ENCODE assay signal across 17 cellular contexts in the genomic region with DNA sequence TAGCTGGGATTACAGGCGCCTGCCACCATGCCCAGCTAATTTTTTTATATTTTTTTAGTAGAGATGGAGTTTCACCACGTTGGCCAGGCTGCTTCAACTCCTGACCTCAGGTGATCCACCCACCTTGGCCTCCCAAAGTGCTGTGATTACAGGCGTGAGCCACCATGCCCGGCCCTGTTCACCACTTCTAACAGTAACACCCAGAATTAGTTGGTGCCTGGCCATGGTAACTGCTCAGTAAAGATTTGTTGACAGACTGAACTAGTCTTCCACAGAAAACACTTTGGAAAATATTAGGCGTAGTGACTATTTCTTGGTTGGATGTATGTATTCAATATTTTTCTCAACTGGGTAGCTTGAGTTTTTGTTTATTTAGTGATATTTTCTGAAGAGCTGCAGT. TPM values are rescaled to one million over a fixed set of nuclear protein-coding genes. Genes with fewer than 3 reads are reported as not detected.
DNase-seq lines count a peak whose midpoint lies in the region; ATAC-seq and TF ChIP-seq lines count a peak whose summit lies in the region.
"Had no signal": no experiment of that assay in that cellular context is flagged by ENCODE, and none has a peak within 500 bp of the region (broad histone marks: within the 10 kb centered on the region; RNA-seq: fewer than 3 reads in every experiment).

No MANE protein-coding gene starts in this region.

- no peak overlapping the region for H3K4me3 Mint-ChIP-seq in activated CD4-positive, alpha-beta T cell treated with anti-CD3 and anti-CD28 coated beads for 36 hours
- no peak overlapping the region for H3K4me3 Mint-ChIP-seq in MCF 10A (ENCODE audit: unreplicated experiment)
- H3K4me3 Mint-ChIP-seq in central memory CD8-positive, alpha-beta T cell: no peak overlapping the region
- H3K4me3 Mint-ChIP-seq in stimulated activated effector memory CD8-positive, alpha-beta T cell treated with anti-CD3 and anti-CD28 coated beads, Interleukin-12 subunit alpha, Interleukin-12 subunit beta, amount 100 ng/mL, for 72 hours: no peak overlapping the region
- H3K4me3 Mint-ChIP-seq: CD14-positive monocyte; CD8-positive, alpha-beta memory T cell had no signal

- no peaks in the 10 kb centered on the region for H3K27me3 Mint-ChIP-seq in activated CD4-positive, alpha-beta T cell treated with anti-CD3 and anti-CD28 coated beads for 36 hours
- no peaks in the 10 kb centered on the region for H3K27me3 Mint-ChIP-seq in MCF 10A (ENCODE audit: insufficient read depth, unreplicated experiment)
- no peaks in the 10 kb centered on the region for H3K27me3 Mint-ChIP-seq in central memory CD8-positive, alpha-beta T cell
- H3K27me3 Mint-ChIP-seq: CD8-positive, alpha-beta memory T cell had no signal

- TF ChIP-seq CTCF in MCF 10A (IDR thresholded peaks at IDR 0.05; ENCODE audit: unreplicated experiment) (no peak), breast epithelium (IDR thresholded peaks at IDR 0.05) (no peak)

- BruUV-seq in MCF 10A (replicated peaks; lab: Mats Ljungman, UMichigan): no TSS peak

- intact Hi-C loops in activated CD4-positive, alpha-beta T cell treated with anti-CD3 and anti-CD28 coated beads for 36 hours (cut with DNase I, micrococcal nuclease): no loop called here
- intact Hi-C loops in MCF 10A (cut with micrococcal nuclease) (no loop called here), breast epithelium (cut with DNase I; ENCODE audit: low total_unique reads) (no loop called here)

- H3K27ac Mint-ChIP-seq in activated CD4-positive, alpha-beta T cell treated with anti-CD3 and anti-CD28 coated beads for 36 hours: peak overlapping the region; percentile 19
- peak overlapping the region; percentile 35 for H3K27ac Mint-ChIP-seq in MCF 10A (ENCODE audit: low read depth, unreplicated experiment)
- peak overlapping the region; percentile 29 for H3K27ac Mint-ChIP-seq in central memory CD8-positive, alpha-beta T cell (ENCODE audit: low read depth)
- H3K27ac Mint-ChIP-seq in stimulated activated effector memory CD8-positive, alpha-beta T cell treated with anti-CD3 and anti-CD28 coated beads, Interleukin-12 subunit alpha, Interleukin-12 subunit beta, amount 100 ng/mL, for 72 hours: peak overlapping the region; percentile 18

- no peak for ATAC-seq in activated CD4-positive, alpha-beta T cell treated with anti-CD3 and anti-CD28 coated beads for 36 hours
- ATAC-seq in central memory CD8-positive, alpha-beta T cell (replicated peaks; ENCODE audit: extremely low read depth, poor library complexity, severe bottlenecking): no peak
- no peak for ATAC-seq in stimulated activated effector memory CD8-positive, alpha-beta T cell treated with anti-CD3 and anti-CD28 coated beads, Interleukin-12 subunit alpha, Interleukin-12 subunit beta, amount 100 ng/mL, for 72 hours
- no peak for ATAC-seq in HG03196 (IDR thresholded peaks at IDR 0.05; ENCODE audit: unreplicated experiment)
- ATAC-seq: HepG2 had no signal

- peaks cover 18% of the 10 kb centered on the region for H3K4me1 Mint-ChIP-seq in activated CD4-positive, alpha-beta T cell treated with anti-CD3 and anti-CD28 coated beads for 36 hours
- no peaks in the 10 kb centered on the region for H3K4me1 Mint-ChIP-seq in MCF 10A (ENCODE audit: insufficient read depth, unreplicated experiment)
- peaks cover 36% of the 10 kb centered on the region for H3K4me1 Mint-ChIP-seq in central memory CD8-positive, alpha-beta T cell
- peaks cover 19% of the 10 kb centered on the region for H3K4me1 Mint-ChIP-seq in stimulated activated effector memory CD8-positive, alpha-beta T cell treated with anti-CD3 and anti-CD28 coated beads, Interleukin-12 subunit alpha, Interleukin-12 subunit beta, amount 100 ng/mL, for 72 hours
- H3K4me1 Mint-ChIP-seq: CD14-positive monocyte had no signal

- H3K27me3 ChIP-seq in breast epithelium: no peaks in the 10 kb centered on the region

- TF ChIP-seq POLR2A in breast epithelium (IDR thresholded peaks at IDR 0.05): no peak

- no peaks in the 10 kb centered on the region for H3K4me1 ChIP-seq in breast epithelium

- H3K36me3 Mint-ChIP-seq in activated CD4-positive, alpha-beta T cell treated with anti-CD3 and anti-CD28 coated beads for 36 hours (ENCODE audit: low read depth): peaks cover 66% of the 10 kb centered on the region
- peaks cover 95% of the 10 kb centered on the region for H3K36me3 Mint-ChIP-seq in MCF 10A (ENCODE audit: insufficient read depth, unreplicated experiment)
- H3K36me3 Mint-ChIP-seq in central memory CD8-positive, alpha-beta T cell (ENCODE audit: insufficient read depth): peaks cover 54% of the 10 kb centered on the region
- peaks cover 100% of the 10 kb centered on the region for H3K36me3 Mint-ChIP-seq in stimulated activated effector memory CD8-positive, alpha-beta T cell treated with anti-CD3 and anti-CD28 coated beads, Interleukin-12 subunit alpha, Interleukin-12 subunit beta, amount 100 ng/mL, for 72 hours

- H3K9me3 ChIP-seq in breast epithelium: no peaks in the 10 kb centered on the region
- H3K9me3 ChIP-seq: Caco-2, HAP-1 had no signal

- DNase-seq in activated CD4-positive, alpha-beta T cell treated with anti-CD3 and anti-CD28 coated beads for 36 hours: peak; percentile 24
- DNase-seq in activated CD4-positive, alpha-beta T cell treated with anti-CD3 and anti-CD28 coated beads, Interleukin-2, amount 50 U/mL, for 4 hours: no peak
- no peak for DNase-seq in MCF 10A (ENCODE audit: unreplicated experiment)
- no peak for DNase-seq in breast epithelium (ENCODE audit: low spot score in 2 of 2)
- DNase-seq in central memory CD8-positive, alpha-beta T cell (ENCODE audit: low spot score in 2 of 2): no peak
- no peak for DNase-seq in stimulated activated effector memory CD8-positive, alpha-beta T cell treated with anti-CD3 and anti-CD28 coated beads, Interleukin-12 subunit alpha, Interleukin-12 subunit beta, amount 100 ng/mL, for 72 hours (ENCODE audit: low spot score in 2 of 2)
- DNase-seq in NCI-H82 (lab: John Stamatoyannopoulos, UW): no peak
- DNase-seq: Caco-2; CD8-positive, alpha-beta memory T cell; DND-41; GDM1; GOT3 had no signal

- POLR2A ChIA-PET in activated CD4-positive, alpha-beta T cell treated with anti-CD3 and anti-CD28 coated beads for 36 hours (lab: Charles Lee): no interaction called here
- POLR2A ChIA-PET in MCF 10A (lab: Yijun Ruan, JAX): interaction anchor here (1.3 kb wide), 1 partner anchor 9 kb away, joined by 8 read pairs; no protein-coding TSS in a partner anchor

- no peak overlapping the region for H3K4me3 ChIP-seq in breast epithelium
- H3K4me3 ChIP-seq: HAP-1 had no signal

- CTCF ChIA-PET in activated CD4-positive, alpha-beta T cell treated with anti-CD3 and anti-CD28 coated beads for 36 hours (lab: Charles Lee): no interaction called here
- CTCF ChIA-PET in MCF 10A (lab: Yijun Ruan, JAX): interaction anchor here (0.7 kb wide), 1 partner anchor 590 kb away, joined by 3 read pairs; no protein-coding TSS in a partner anchor

- H3K27ac ChIP-seq in breast epithelium: no peak overlapping the region
- H3K27ac ChIP-seq: 22Rv1 had no signal

- no peaks in the 10 kb centered on the region for H3K36me3 ChIP-seq in breast epithelium

- H3K9me3 Mint-ChIP-seq in activated CD4-positive, alpha-beta T cell treated with anti-CD3 and anti-CD28 coated beads for 36 hours (ENCODE audit: low read depth): no peaks in the 10 kb centered on the region
- no peaks in the 10 kb centered on the region for H3K9me3 Mint-ChIP-seq in MCF 10A (ENCODE audit: unreplicated experiment)
- no peaks in the 10 kb centered on the region for H3K9me3 Mint-ChIP-seq in central memory CD8-positive, alpha-beta T cell
- H3K9me3 Mint-ChIP-seq in stimulated activated effector memory CD8-positive, alpha-beta T cell treated with anti-CD3 and anti-CD28 coated beads, Interleukin-12 subunit alpha, Interleukin-12 subunit beta, amount 100 ng/mL, for 72 hours: no peaks in the 10 kb centered on the region

RNA-seq across cellular contexts. Expression of a gene that starts 24.0 kb away (rescaled TPM):
- total RNA-seq in activated CD4-positive, alpha-beta T cell treated with anti-CD3 and anti-CD28 coated beads for 36 hours: 10 to 100 TPM; 31.5 to 39.2 TPM
- 35.9 and 37.4 TPM in 2 replicates for total RNA-seq in MCF 10A (2022)
- 10 to 100 TPM; 59.5 to 95.4 (median 65.2) TPM for total RNA-seq in breast epithelium

RNA-seq across cellular contexts. Expression of a gene that starts 47.8 kb away (rescaled TPM):
- total RNA-seq in activated CD4-positive, alpha-beta T cell treated with anti-CD3 and anti-CD28 coated beads for 36 hours: 10 to 100 TPM; 27.1 to 27.4 TPM
- total RNA-seq in MCF 10A (2022): 24.7 and 31.1 TPM in 2 replicates
- total RNA-seq in breast epithelium: 10 to 100 TPM; 35.7 to 53.1 (median 38.3) TPM
